9 cellular contexts compared by ENCODE assay signal in genomic region chr20:57399587-57400261, GRCh38. TPM values are rescaled to one million over a fixed set of nuclear protein-coding genes. Genes with fewer than 3 reads are reported as not detected.
DNase-seq lines count a peak whose midpoint lies in the region; ATAC-seq and TF ChIP-seq lines count a peak whose summit lies in the region.
"Had no signal": no experiment of that assay in that cellular context is flagged by ENCODE, and none has a peak within 500 bp of the region (broad histone marks: within the 10 kb centered on the region; RNA-seq: fewer than 3 reads in every experiment).

No MANE protein-coding gene starts in this region.

- DNase-seq in activated T-cell treated with anti-CD3 and anti-CD28 coated beads for 24 hours (ENCODE audit: low read depth) (peak; percentile 46), activated T-cell treated with anti-CD3 and anti-CD28 coated beads for 4 hours (no peak), glutamatergic neuron (no peak), HEK293T (ENCODE audit: extremely low spot score) (no peak), NCI-H1436 (lab: John Stamatoyannopoulos, UW) (no peak)

- ATAC-seq in HG03378 (IDR thresholded peaks at IDR 0.05; ENCODE audit: unreplicated experiment) = peak; percentile 33
- ATAC-seq: left colon had no signal

- no peak for TF ChIP-seq CTCF in nephron (IDR thresholded peaks at IDR 0.05; ENCODE audit: unreplicated experiment in 3 of 3)
- TF ChIP-seq CTCF in glutamatergic neuron (IDR thresholded peaks at IDR 0.05; ENCODE audit: partially characterized antibody, unreplicated experiment) = no peak

- no peaks in the 10 kb centered on the region for H3K9me3 Mint-ChIP-seq in activated naive CD8-positive, alpha-beta T cell (ENCODE audit: low read depth)
- H3K9me3 Mint-ChIP-seq in nephron (no peaks in the 10 kb centered on the region), glutamatergic neuron (ENCODE audit: unreplicated experiment) (peaks cover 4% of the 10 kb centered on the region)

- H3K4me1 Mint-ChIP-seq in activated naive CD8-positive, alpha-beta T cell (ENCODE audit: low read depth) = peaks cover 88% of the 10 kb centered on the region
- peaks cover 40% of the 10 kb centered on the region for H3K4me1 Mint-ChIP-seq in nephron
- H3K4me1 Mint-ChIP-seq in glutamatergic neuron (ENCODE audit: low read depth, unreplicated experiment) = peaks cover 6% of the 10 kb centered on the region

- H3K4me3 Mint-ChIP-seq in activated naive CD8-positive, alpha-beta T cell = peak overlapping the region; percentile 88
- H3K4me3 Mint-ChIP-seq in nephron (peak overlapping the region in 1 of 3 experiments; percentile 64), glutamatergic neuron (ENCODE audit: unreplicated experiment) (no peak overlapping the region)

- peaks cover 8% of the 10 kb centered on the region for H3K36me3 Mint-ChIP-seq in activated naive CD8-positive, alpha-beta T cell
- H3K36me3 Mint-ChIP-seq in nephron (ENCODE audit: low read depth) (peaks cover 38% of the 10 kb centered on the region), glutamatergic neuron (ENCODE audit: unreplicated experiment) (no peaks in the 10 kb centered on the region)

- H3K27ac Mint-ChIP-seq in activated naive CD8-positive, alpha-beta T cell = peak overlapping the region; percentile 99
- peak overlapping the region; percentile 86 to 96 (median 96) for H3K27ac Mint-ChIP-seq in nephron
- H3K27ac Mint-ChIP-seq in glutamatergic neuron (ENCODE audit: unreplicated experiment) = no peak overlapping the region

- POLR2A ChIA-PET in HEK293T (lab: Yijun Ruan, JAX) = no interaction called here

- H3K27me3 Mint-ChIP-seq in activated naive CD8-positive, alpha-beta T cell = no peaks in the 10 kb centered on the region
- H3K27me3 Mint-ChIP-seq in nephron (ENCODE audit: low read depth) (no peaks in the 10 kb centered on the region), glutamatergic neuron (ENCODE audit: unreplicated experiment) (peaks cover 4% of the 10 kb centered on the region)

- CTCF ChIA-PET in HEK293T (lab: Yijun Ruan, JAX) = no interaction called here

TF ChIP-seq in HEK293T, 16 proteins besides CTCF, POLR2A, EP300 and RAD21:
- TF ChIP-seq SP1 (IDR thresholded peaks at IDR 0.05) (no peak), FOXA1 (IDR thresholded peaks at IDR 0.05) (no peak), FOXM1 (IDR thresholded peaks at IDR 0.05; ENCODE audit: borderline replicate concordance) (no peak)

RNA-seq across cellular contexts. Expression of gene RBM38, which starts 8.5 kb away (rescaled TPM):
- 16.6 TPM for total RNA-seq in glutamatergic neuron (ENCODE audit: unreplicated experiment)

RNA-seq across cellular contexts. Expression of gene RAE1, which starts 48.7 kb away (rescaled TPM):
- 28.3 TPM for total RNA-seq in glutamatergic neuron (ENCODE audit: unreplicated experiment)
